ENCODE assay signal across 17 cellular contexts in genomic region chr4:134490863-134491262, GRCh38.
"Had no signal": no experiment of that assay in that cellular context is flagged by ENCODE, and none has a peak within 500 bp of the region (broad histone marks: within the 10 kb centered on the region; RNA-seq: fewer than 3 reads in every experiment).

No MANE protein-coding gene starts in this region.

- H3K9me3 ChIP-seq: ascending aorta, breast epithelium, left lung, psoas muscle had no signal

- H3K27ac ChIP-seq: ascending aorta, breast epithelium, coronary artery, left lung, psoas muscle, WERI-Rb-1 had no signal

- DNase-seq: activated CD4-positive, alpha-beta T cell treated with anti-CD3 and anti-CD28 coated beads, Interleukin-2, amount 50 U/mL, for 4 hours; activated effector memory CD4-positive, alpha-beta T cell treated with anti-CD3 and anti-CD28 coated beads, Interleukin-2, amount 50 U/mL, for 16 hours; activated T-cell treated with anti-CD3 and anti-CD28 coated beads, Interleukin-2, amount 50 U/mL, for 72 hours; erythroblast; foreskin melanocyte; mammary epithelial cell; midbrain; psoas muscle; right cardiac atrium; stimulated activated CD4-positive, alpha-beta T cell treated with anti-CD3 and anti-CD28 coated beads, Interleukin-4, amount 100 ng/mL, for 24 hours; WERI-Rb-1 had no signal

- H3K4me1 ChIP-seq: ascending aorta, breast epithelium, left lung, psoas muscle had no signal

- H3K4me3 ChIP-seq: ascending aorta, breast epithelium, coronary artery, left lung, psoas muscle had no signal

- H3K27me3 ChIP-seq: ascending aorta, breast epithelium, left lung had no signal

- FAIRE-seq: endometrium had no signal

- H3K36me3 ChIP-seq: ascending aorta, breast epithelium, left lung, WERI-Rb-1 had no signal

- ATAC-seq: activated T-cell treated with anti-CD3 and anti-CD28 coated beads, Interleukin-2, amount 50 U/mL, for 72 hours; left lung; psoas muscle; right cardiac atrium; stimulated activated effector memory CD8-positive, alpha-beta T cell treated with anti-CD3 and anti-CD28 coated beads, Interleukin-12 subunit alpha, Interleukin-12 subunit beta, amount 100 ng/mL, for 72 hours had no signal
